ENCODE assay signal across 10 cellular contexts in genomic region chr5:115379622-115380344, GRCh38.
DNase-seq lines count a peak whose midpoint lies in the region; ATAC-seq and TF ChIP-seq lines count a peak whose summit lies in the region.
"Had no signal": no experiment of that assay in that cellular context is flagged by ENCODE, and none has a peak within 500 bp of the region (broad histone marks: within the 10 kb centered on the region; RNA-seq: fewer than 3 reads in every experiment).

No MANE protein-coding gene starts in this region.

- peaks cover 2% of the 10 kb centered on the region for H3K4me1 Mint-ChIP-seq in activated T-cell treated with anti-CD3 and anti-CD28 coated beads, Interleukin-2, amount 50 U/mL, for 4 hours (ENCODE audit: low read depth)
- peaks cover 14% of the 10 kb centered on the region for H3K4me1 Mint-ChIP-seq in activated T-cell treated with anti-CD3 and anti-CD28 coated beads, Interleukin-2, amount 50 U/mL, for 24 hours (ENCODE audit: low read depth)

- H3K36me3 ChIP-seq in gastrocnemius medialis: no peaks in the 10 kb centered on the region

- H3K36me3 Mint-ChIP-seq in activated T-cell treated with anti-CD3 and anti-CD28 coated beads, Interleukin-2, amount 50 U/mL, for 4 hours (ENCODE audit: insufficient read depth): no peaks in the 10 kb centered on the region
- no peaks in the 10 kb centered on the region for H3K36me3 Mint-ChIP-seq in activated T-cell treated with anti-CD3 and anti-CD28 coated beads, Interleukin-2, amount 50 U/mL, for 24 hours (ENCODE audit: low read depth)
- H3K36me3 Mint-ChIP-seq: CD4-positive, alpha-beta memory T cell; T-cell had no signal

- DNase-seq in activated T-cell treated with anti-CD3 and anti-CD28 coated beads, Interleukin-2, amount 50 U/mL, for 4 hours: no peak
- DNase-seq in activated T-cell treated with anti-CD3 and anti-CD28 coated beads, Interleukin-2, amount 50 U/mL, for 24 hours: no peak
- peak; percentile 22 for DNase-seq in RPMI7951 (ENCODE audit: low read depth)
- DNase-seq in stimulated activated naive CD8-positive, alpha-beta T cell treated with anti-CD3 and anti-CD28 coated beads, Interleukin-15, Interleukin-2, amounts not matched to agents 100 U/mL and 50 U/mL, for 24 hours: no peak
- DNase-seq in gastrocnemius medialis: no peak
- DNase-seq in H4 (ENCODE audit: low spot score): no peak
- DNase-seq in Right ventricle myocardium superior: no peak
- DNase-seq: T-cell had no signal

- in situ Hi-C loops in gastrocnemius medialis (cut with MboI; ENCODE audit: low sequenced_read_pairs in 4 of 4): loop anchor here in 2 of 4 donors (10.0 kb wide), 2 partner anchors 165 to 205 kb away; partner anchors contain the start of gene FEM1C (in 2 of the 2)

- no peaks in the 10 kb centered on the region for H3K9me3 ChIP-seq in gastrocnemius medialis

- no peak overlapping the region for H3K4me3 Mint-ChIP-seq in activated T-cell treated with anti-CD3 and anti-CD28 coated beads, Interleukin-2, amount 50 U/mL, for 4 hours
- H3K4me3 Mint-ChIP-seq in activated T-cell treated with anti-CD3 and anti-CD28 coated beads, Interleukin-2, amount 50 U/mL, for 24 hours: no peak overlapping the region
- H3K4me3 Mint-ChIP-seq: CD4-positive, alpha-beta memory T cell; T-cell had no signal

- no peak for TF ChIP-seq POLR2A in gastrocnemius medialis (IDR thresholded peaks at IDR 0.05)

- no peaks in the 10 kb centered on the region for H3K27me3 Mint-ChIP-seq in activated T-cell treated with anti-CD3 and anti-CD28 coated beads, Interleukin-2, amount 50 U/mL, for 4 hours (ENCODE audit: low read depth)
- no peaks in the 10 kb centered on the region for H3K27me3 Mint-ChIP-seq in activated T-cell treated with anti-CD3 and anti-CD28 coated beads, Interleukin-2, amount 50 U/mL, for 24 hours
- H3K27me3 Mint-ChIP-seq: CD4-positive, alpha-beta memory T cell had no signal

- peak overlapping the region in 2 of 4 donors; percentile 89 to 93 for H3K27ac ChIP-seq in gastrocnemius medialis

- H3K4me3 ChIP-seq in gastrocnemius medialis: no peak overlapping the region

- H3K4me1 ChIP-seq in gastrocnemius medialis: peaks cover 39 to 49% of the 10 kb centered on the region in 2 donors

- intact Hi-C loops in gastrocnemius medialis (cut with DNase I; ENCODE audit: low total_unique reads) (loop anchor here (5.0 kb wide), 2 partner anchors 193 to 208 kb away; no protein-coding TSS in a partner anchor), Right ventricle myocardium superior (cut with DNase I) (loop anchor here (5.0 to 10.0 kb wide), 3 partner anchors 78 to 198 kb away; partner anchors contain the start of gene FEM1C)

- ATAC-seq in activated T-cell treated with anti-CD3 and anti-CD28 coated beads, Interleukin-2, amount 50 U/mL, for 4 hours: peak; percentile 45 to 53
- ATAC-seq in HG03103 (IDR thresholded peaks at IDR 0.05; ENCODE audit: low read depth, unreplicated experiment) (peak; percentile 72), gastrocnemius medialis (no peak), Right ventricle myocardium superior (ENCODE audit: poor library complexity) (no peak)
- peak; percentile 59 for ATAC-seq in stimulated activated naive CD8-positive, alpha-beta T cell treated with anti-CD3 and anti-CD28 coated beads, Interleukin-15, Interleukin-2, amounts not matched to agents 100 U/mL and 50 U/mL, for 24 hours

- no peaks in the 10 kb centered on the region for H3K9me3 Mint-ChIP-seq in activated T-cell treated with anti-CD3 and anti-CD28 coated beads, Interleukin-2, amount 50 U/mL, for 4 hours
- H3K9me3 Mint-ChIP-seq in activated T-cell treated with anti-CD3 and anti-CD28 coated beads, Interleukin-2, amount 50 U/mL, for 24 hours: no peaks in the 10 kb centered on the region
- H3K9me3 Mint-ChIP-seq: CD4-positive, alpha-beta memory T cell; T-cell had no signal

- H3K27ac Mint-ChIP-seq in activated T-cell treated with anti-CD3 and anti-CD28 coated beads, Interleukin-2, amount 50 U/mL, for 24 hours: no peak overlapping the region
- H3K27ac Mint-ChIP-seq: T-cell had no signal

- no peaks in the 10 kb centered on the region for H3K27me3 ChIP-seq in gastrocnemius medialis

- TF ChIP-seq CTCF in gastrocnemius medialis (IDR thresholded peaks at IDR 0.05 in 4 of 5, conservative IDR thresholded peaks at IDR 0.05 in 1 of 5): no peak

Comparison
In these comparisons a context has a peak if more than half of its experiments do, and no peak if none do; other contexts are left out.
1. ATAC-seq: peak in activated T-cell treated with anti-CD3 and anti-CD28 coated beads, Interleukin-2, amount 50 U/mL, for 4 hours (2 of 2), HG03103 (single experiment) and stimulated activated naive CD8-positive, alpha-beta T cell treated with anti-CD3 and anti-CD28 coated beads, Interleukin-15, Interleukin-2, amounts not matched to agents 100 U/mL and 50 U/mL, for 24 hours (single experiment); none in gastrocnemius medialis (0 of 2) and Right ventricle myocardium superior (single experiment).